7 cellular contexts compared by ENCODE assay signal in the genomic region with DNA sequence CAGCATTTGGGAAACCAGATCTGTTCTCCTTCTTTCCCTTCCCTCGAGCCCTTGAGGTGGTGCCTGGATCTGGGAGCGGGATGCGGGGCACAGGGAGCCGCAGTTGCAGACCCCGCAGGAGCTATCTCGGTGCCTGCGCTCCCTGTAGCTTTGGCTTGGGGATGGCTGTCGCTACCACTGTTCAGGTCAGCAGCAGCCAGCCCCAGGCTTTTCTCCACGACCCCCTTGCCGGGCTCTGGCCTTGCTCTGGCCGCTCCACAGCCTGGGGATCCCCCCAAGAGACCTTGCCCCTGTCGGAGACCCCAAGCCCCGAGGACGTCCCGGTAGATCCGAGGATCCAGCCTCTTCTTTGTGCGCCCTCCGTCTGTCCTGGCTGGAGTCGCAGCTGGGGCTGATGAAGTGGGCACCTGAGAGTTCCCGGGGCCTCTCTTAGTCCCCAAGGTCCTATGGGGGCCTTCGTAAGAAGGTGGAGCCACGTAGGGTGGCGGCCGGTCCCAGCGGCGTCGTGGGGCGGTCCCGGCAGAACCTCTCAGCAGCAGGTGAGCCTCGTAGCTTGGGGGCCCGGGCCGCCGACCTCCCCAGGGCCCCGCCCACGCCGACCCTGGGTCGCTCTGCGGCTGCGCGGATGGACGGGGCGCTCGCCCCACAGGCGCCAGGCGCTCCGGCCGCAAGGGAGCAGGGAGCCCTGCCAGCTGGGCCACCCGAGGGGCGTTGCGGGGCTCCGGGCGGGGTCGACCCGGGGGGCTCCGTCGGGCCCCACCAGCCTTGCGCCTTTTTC. TPM values are rescaled to one million over a fixed set of nuclear protein-coding genes. Genes with fewer than 3 reads are reported as not detected.
A peak's percentile ranks its signal among the peaks of the same experiment; 100 is the strongest.
DNase-seq lines count a peak whose midpoint lies in the region; ATAC-seq and TF ChIP-seq lines count a peak whose summit lies in the region.

No MANE protein-coding gene starts in this region.

- 0 out of 2 replicates have a peak, but pooled peaks cover 9% of the 10 kb centered on the region for H3K79me2 ChIP-seq in SU-DHL-6 (ENCODE audit: insufficient read depth, low read length)

- H3K36me3 ChIP-seq in SU-DHL-6 (ENCODE audit: low read length) (no peaks in the 10 kb centered on the region), MG63 (0 out of 2 replicates have a peak, but pooled peaks cover 4% of the 10 kb centered on the region)

- H3K4me2 ChIP-seq in SU-DHL-6 (ENCODE audit: low read depth, low read length, poor library complexity, severe bottlenecking), result peak overlapping the region; percentile 62

- peak overlapping the region; percentile 70 for H3K9ac ChIP-seq in SU-DHL-6 (ENCODE audit: low read length)

- H3K27ac Mint-ChIP-seq in osteocyte (ENCODE audit: unreplicated experiment), result no peak overlapping the region

- peak overlapping the region; percentile 39 for H2AFZ ChIP-seq in SU-DHL-6 (ENCODE audit: low read depth, low read length, severe bottlenecking)

- 0 out of 2 replicates have a peak, but pooled peaks cover 4% of the 10 kb centered on the region for H3F3A ChIP-seq in SU-DHL-6 (ENCODE audit: insufficient read depth)

- peaks cover 12% of the 10 kb centered on the region for H3K27me3 Mint-ChIP-seq in osteocyte (ENCODE audit: unreplicated experiment)

- peak; percentile 43 for ATAC-seq in GM21515 (IDR thresholded peaks at IDR 0.05; ENCODE audit: unreplicated experiment)

- H3K4me3 ChIP-seq in SU-DHL-6 (ENCODE audit: insufficient read depth, low read length, poor library complexity, severe bottlenecking), result peak overlapping the region; percentile 60
- H3K4me3 ChIP-seq in epithelial cell of proximal tubule (ENCODE audit: low read depth, low read length), result peak overlapping the region; percentile 37
- H3K4me3 ChIP-seq in MG63, result no peak overlapping the region

- no peaks in the 10 kb centered on the region for H3K9me3 Mint-ChIP-seq in osteocyte (ENCODE audit: unreplicated experiment)

- peaks cover 12% of the 10 kb centered on the region for H3K36me3 Mint-ChIP-seq in osteocyte (ENCODE audit: unreplicated experiment)

- H3K4me3 Mint-ChIP-seq in osteocyte (ENCODE audit: unreplicated experiment), result peak overlapping the region; percentile 4

- no peak for TF ChIP-seq CTCF in SU-DHL-6 (IDR thresholded peaks at IDR 0.05; ENCODE audit: insufficient read depth, low read length, poor library complexity, severe bottlenecking)
- no peak for TF ChIP-seq CTCF in epithelial cell of proximal tubule (conservative IDR thresholded peaks at IDR 0.05; ENCODE audit: low read depth, low read length)
- no peak for TF ChIP-seq CTCF in osteocyte (IDR thresholded peaks at IDR 0.05)

- no peaks in the 10 kb centered on the region for H4K20me1 ChIP-seq in SU-DHL-6 (ENCODE audit: low read depth, low read length)

- no peaks in the 10 kb centered on the region for H3K9me2 ChIP-seq in SU-DHL-6 (replicated peaks; ENCODE audit: insufficient read depth, low read length)

- peaks cover 31% of the 10 kb centered on the region for H3K4me1 Mint-ChIP-seq in osteocyte (ENCODE audit: unreplicated experiment)

- DNase-seq in GM03348 (ENCODE audit: low spot score) (peak; percentile 82), epithelial cell of proximal tubule (ENCODE audit: low read depth) (no peak), osteocyte (ENCODE audit: extremely low spot score, unreplicated experiment) (no peak), UCSD-AML1 (lab: John Stamatoyannopoulos, UW; ENCODE audit: unreplicated experiment) (no peak), MG63 (no peak)

- no peak overlapping the region; the same call in 1 of the 2 replicates for H3K27ac ChIP-seq in SU-DHL-6 (ENCODE audit: low read depth, low read length)

- H3K9me3 ChIP-seq in SU-DHL-6 (ENCODE audit: insufficient read depth, low read length) (no peaks in the 10 kb centered on the region), MG63 (no peaks in the 10 kb centered on the region)

- no peaks in the 10 kb centered on the region for H3K27me3 ChIP-seq in SU-DHL-6 (ENCODE audit: low read length)
- no peaks in the 10 kb centered on the region; the same call in 1 of the 2 replicates for H3K27me3 ChIP-seq in MG63

RNA-seq across cellular contexts. Expression of gene DDN, which starts 1.3 kb away (rescaled TPM):
- total RNA-seq in epithelial cell of proximal tubule (0.14 and 0.29 TPM in 2 replicates), osteocyte (0.08 and 0.26 TPM in 2 replicates)
- total RNA-seq in MG63 (2014; rRNA removed; shearing (Covaris generic); ENCODE audit: low replicate concordance), result 0.13 TPM in 1 of 2 replicates, not detected in the other

RNA-seq across cellular contexts. Expression of gene WNT1, which starts 19.8 kb away (rescaled TPM):
- total RNA-seq in epithelial cell of proximal tubule (not detected in 2 replicates), osteocyte (not detected in 2 replicates)
- not detected in 2 replicates for total RNA-seq in MG63 (2014; rRNA removed; shearing (Covaris generic); ENCODE audit: low replicate concordance)

RNA-seq across cellular contexts. Expression of gene PRKAG1, which starts 20.7 kb away (rescaled TPM):
- 50.7 and 68.5 TPM in 2 replicates for total RNA-seq in epithelial cell of proximal tubule
- total RNA-seq in osteocyte, result 75.6 and 80.6 TPM in 2 replicates
- 76.4 and 102 TPM in 2 replicates for total RNA-seq in MG63 (2014; rRNA removed; shearing (Covaris generic); ENCODE audit: low replicate concordance)

RNA-seq across cellular contexts. Expression of gene WNT10B, which starts 26.4 kb away (rescaled TPM):
- total RNA-seq in epithelial cell of proximal tubule (not detected in 2 replicates), osteocyte (not detected in 2 replicates)
- 2.7 and 3.6 TPM in 2 replicates for total RNA-seq in MG63 (2014; rRNA removed; shearing (Covaris generic); ENCODE audit: low replicate concordance)

RNA-seq across cellular contexts. Expression of gene ARF3, which starts 40.6 kb away (rescaled TPM):
- 62.8 and 108 TPM in 2 replicates for total RNA-seq in epithelial cell of proximal tubule
- total RNA-seq in osteocyte, result 138 and 144 TPM in 2 replicates
- 77.7 and 79.1 TPM in 2 replicates for total RNA-seq in MG63 (2014; rRNA removed; shearing (Covaris generic); ENCODE audit: low replicate concordance)
